Comparison of ENCODE assay signal across 1 cellular context in the genomic region with DNA sequence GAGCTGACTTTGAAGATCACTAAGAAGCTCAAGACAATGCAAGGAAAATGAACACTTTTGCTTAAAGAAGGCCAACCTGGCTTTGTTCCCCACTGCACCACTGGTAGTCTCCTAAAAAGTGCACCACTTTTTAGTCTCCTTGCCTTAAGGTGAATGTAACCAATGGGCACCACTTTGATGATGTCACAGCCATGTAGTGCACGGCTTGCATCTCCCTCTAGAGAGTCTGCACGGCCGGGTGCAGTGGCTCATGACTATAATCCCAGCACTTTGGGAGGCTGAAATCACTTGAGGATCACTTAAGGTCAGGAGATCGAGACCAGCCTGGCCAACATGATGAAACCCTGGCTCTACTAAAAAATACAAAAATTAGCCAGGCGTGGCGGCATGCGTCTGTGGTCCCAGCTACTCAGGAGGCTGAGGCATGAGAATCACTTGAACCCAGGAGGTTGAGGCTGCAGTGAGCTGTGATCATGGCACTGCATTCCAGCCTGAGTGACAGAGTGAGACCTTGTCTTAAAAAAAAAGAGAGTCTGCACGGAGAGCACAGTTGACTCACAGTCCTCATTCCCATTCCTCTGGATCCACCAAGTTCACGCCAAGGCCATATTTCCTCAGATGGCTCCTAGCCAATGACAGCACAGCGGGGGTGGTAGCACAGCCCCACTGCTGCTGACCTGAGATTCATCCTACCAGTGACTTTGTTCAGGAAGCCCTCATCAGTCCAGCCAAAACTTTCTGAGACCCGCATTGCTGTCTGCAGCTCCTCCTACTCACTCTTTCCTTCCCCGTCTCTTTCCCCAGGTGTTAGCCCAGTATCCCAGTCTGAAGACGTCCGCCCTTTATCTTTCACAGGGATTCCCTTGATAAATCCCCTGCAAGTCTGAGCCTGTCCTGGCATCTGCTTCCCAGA.
TF ChIP-seq lines count a peak whose summit lies in the region.

No MANE protein-coding gene starts in this region.

TF ChIP-seq in HepG2, 621 proteins besides CTCF, POLR2A, EP300 and RAD21 (continues in another document):
- TF ChIP-seq ATF6 (CRISPR knock-in tag; conservative IDR thresholded peaks at IDR 0.05) (no peak), ZNF891 (CRISPR knock-in tag; IDR thresholded peaks at IDR 0.05) (0 out of 2 replicates have a peak, but pooled peaks have one; percentile 27), TIGD3 (CRISPR knock-in tag; IDR thresholded peaks at IDR 0.05; ENCODE audit: borderline replicate concordance) (no peak), SOX13 (IDR thresholded peaks at IDR 0.05) (no peak), SOX13 (CRISPR knock-in tag; conservative IDR thresholded peaks at IDR 0.05 in 1 of 2, IDR thresholded peaks at IDR 0.05 in 1 of 2) (peak in 1 of 2 experiments; percentile 12; a peak in 1 of 4 replicates), ZNF672 (CRISPR knock-in tag; IDR thresholded peaks at IDR 0.05) (no peak), ZNF770 (CRISPR knock-in tag; IDR thresholded peaks at IDR 0.05) (peak; percentile 80), TAF15 (IDR thresholded peaks at IDR 0.05; ENCODE audit: low read depth, low read length, poor library complexity, severe bottlenecking) (no peak), RXRA (CRISPR knock-in tag; IDR thresholded peaks at IDR 0.05) (0 out of 2 replicates have a peak, but pooled peaks have one; percentile 14), ZBTB20 (CRISPR knock-in tag; IDR thresholded peaks at IDR 0.05; ENCODE audit: borderline replicate concordance, low read depth) (0 out of 2 replicates have a peak, but pooled peaks have one; percentile 24), GFI1 (CRISPR knock-in tag; IDR thresholded peaks at IDR 0.05; ENCODE audit: borderline replicate concordance) (no peak), ZBTB33 (CRISPR knock-in tag; IDR thresholded peaks at IDR 0.05) (no peak), ZHX1 (CRISPR knock-in tag; IDR thresholded peaks at IDR 0.05; ENCODE audit: low read depth) (no peak), POGZ (CRISPR knock-in tag; IDR thresholded peaks at IDR 0.05) (no peak), CCDC6 (CRISPR knock-in tag; IDR thresholded peaks at IDR 0.05) (no peak), ZSCAN22 (CRISPR knock-in tag; IDR thresholded peaks at IDR 0.05) (no peak), AKNA (CRISPR knock-in tag; IDR thresholded peaks at IDR 0.05; ENCODE audit: borderline replicate concordance) (no peak), PHF21A (CRISPR knock-in tag; IDR thresholded peaks at IDR 0.05) (no peak), ZSCAN9 (CRISPR knock-in tag; IDR thresholded peaks at IDR 0.05; ENCODE audit: borderline replicate concordance) (no peak), ELK4 (CRISPR knock-in tag; IDR thresholded peaks at IDR 0.05; ENCODE audit: borderline replicate concordance) (no peak), ZNF225 (CRISPR knock-in tag; IDR thresholded peaks at IDR 0.05) (no peak), KDM4B (CRISPR knock-in tag; IDR thresholded peaks at IDR 0.05) (no peak), HDAC2 (CRISPR knock-in tag; IDR thresholded peaks at IDR 0.05) (no peak), SRY (CRISPR knock-in tag; IDR thresholded peaks at IDR 0.05) (no peak), TEAD3 (CRISPR knock-in tag; optimal IDR thresholded peaks at IDR 0.05; ENCODE audit: borderline replicate concordance) (peak; percentile 70), SSRP1 (CRISPR knock-in tag; IDR thresholded peaks at IDR 0.05) (no peak), ZNF773 (CRISPR knock-in tag; IDR thresholded peaks at IDR 0.05; ENCODE audit: borderline replicate concordance) (no peak)
- TF ChIP-seq, protein P1, sequence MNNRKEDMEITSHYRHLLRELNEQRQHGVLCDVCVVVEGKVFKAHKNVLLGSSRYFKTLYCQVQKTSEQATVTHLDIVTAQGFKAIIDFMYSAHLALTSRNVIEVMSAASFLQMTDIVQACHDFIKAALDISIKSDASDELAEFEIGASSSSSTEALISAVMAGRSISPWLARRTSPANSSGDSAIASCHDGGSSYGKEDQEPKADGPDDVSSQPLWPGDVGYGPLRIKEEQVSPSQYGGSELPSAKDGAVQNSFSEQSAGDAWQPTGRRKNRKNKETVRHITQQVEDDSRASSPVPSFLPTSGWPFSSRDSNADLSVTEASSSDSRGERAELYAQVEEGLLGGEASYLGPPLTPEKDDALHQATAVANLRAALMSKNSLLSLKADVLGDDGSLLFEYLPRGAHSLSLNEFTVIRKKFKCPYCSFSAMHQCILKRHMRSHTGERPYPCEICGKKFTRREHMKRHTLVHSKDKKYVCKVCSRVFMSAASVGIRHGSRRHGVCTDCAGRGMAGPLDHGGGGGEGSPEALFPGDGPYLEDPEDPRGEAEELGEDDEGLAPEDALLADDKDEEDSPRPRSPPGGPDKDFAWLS (CRISPR knock-in tag; IDR thresholded peaks at IDR 0.05; ENCODE audit: borderline replicate concordance): no peak
- TF ChIP-seq, protein P2, sequence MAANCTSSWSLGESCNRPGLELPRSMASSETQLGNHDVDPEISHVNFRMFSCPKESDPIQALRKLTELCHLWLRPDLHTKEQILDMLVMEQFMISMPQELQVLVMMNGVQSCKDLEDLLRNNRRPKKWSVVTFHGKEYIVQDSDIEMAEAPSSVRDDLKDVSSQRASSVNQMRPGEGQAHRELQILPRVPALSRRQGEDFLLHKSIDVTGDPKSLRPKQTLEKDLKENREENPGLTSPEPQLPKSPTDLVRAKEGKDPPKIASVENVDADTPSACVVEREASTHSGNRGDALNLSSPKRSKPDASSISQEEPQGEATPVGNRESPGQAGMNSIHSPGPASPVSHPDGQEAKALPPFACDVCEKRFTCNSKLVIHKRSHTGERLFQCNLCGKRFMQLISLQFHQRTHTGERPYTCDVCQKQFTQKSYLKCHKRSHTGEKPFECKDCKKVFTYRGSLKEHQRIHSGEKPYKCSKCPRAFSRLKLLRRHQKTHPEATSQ (CRISPR knock-in tag; IDR thresholded peaks at IDR 0.05; ENCODE audit: borderline replicate concordance): no peak
